Comparison of ENCODE assay signal across 22 cellular contexts in the genomic region with DNA sequence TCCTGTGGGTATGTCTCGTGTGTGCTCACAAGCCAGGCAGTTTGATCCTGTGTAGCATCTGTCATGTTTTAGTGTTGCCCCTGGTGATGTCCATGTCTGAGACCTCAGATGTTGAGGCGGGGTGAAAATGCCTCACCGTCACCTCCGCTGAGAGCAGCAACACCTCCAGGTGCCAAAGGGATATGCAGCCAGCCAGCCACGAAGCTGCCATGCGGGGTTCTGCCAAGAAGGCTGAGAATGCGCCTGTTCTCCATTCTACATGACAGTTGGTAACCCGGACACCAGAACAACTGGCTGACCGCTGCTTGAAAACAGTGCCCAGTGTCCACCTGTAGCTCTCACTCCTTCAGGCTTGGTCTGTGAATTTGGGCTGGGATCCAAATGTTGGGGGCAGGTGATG.
DNase-seq lines count a peak whose midpoint lies in the region; ATAC-seq, FAIRE-seq and TF ChIP-seq lines count a peak whose summit lies in the region.
"Had no signal": no experiment of that assay in that cellular context is flagged by ENCODE, and none has a peak within 500 bp of the region (broad histone marks: within the 10 kb centered on the region; RNA-seq: fewer than 3 reads in every experiment).

No MANE protein-coding gene starts in this region.

- H3K79me2 ChIP-seq in astrocyte (ENCODE audit: insufficient read depth, low read length), result no peaks in the 10 kb centered on the region

- intact Hi-C loops in left ventricle myocardium superior (cut with micrococcal nuclease), result no loop called here

- DNase-seq in astrocyte (ENCODE audit: low read depth) (no peak), left ventricle myocardium superior (peak; percentile 73), retina (peak; percentile 73), SW480 (ENCODE audit: low spot score) (no peak), midbrain (lab: John Stamatoyannopoulos, UW) (no peak), globus pallidus (ENCODE audit: low spot score) (no peak)
- DNase-seq: CD4-positive, alpha-beta T cell; GDM1; GOT3; NCI-H1048; NCI-H1417; NCI-H1694; NCI-H2029 treated with DMSO at 0.1 percent for 48 hours; NCI-H2227 treated with DMSO at 0.1 percent for 48 hours; NCI-H526 treated with DMSO at 0.1 percent for 48 hours; SK-N-SH had no signal

- no peak overlapping the region for H3K4me2 ChIP-seq in astrocyte (ENCODE audit: low read length)
- H3K4me2 ChIP-seq: BLaER1, SK-N-SH had no signal

- H3K4me3 ChIP-seq in HEK293 (ENCODE audit: low read depth, low read length), result no peak overlapping the region
- H3K4me3 ChIP-seq in astrocyte (ENCODE audit: insufficient read depth, low read depth, low read length), result no peak overlapping the region
- H3K4me3 ChIP-seq: BLaER1, GM12878, HAP-1 had no signal

- ATAC-seq in left ventricle myocardium superior, result peak; percentile 94
- no peak for ATAC-seq in HG02588 (IDR thresholded peaks at IDR 0.05; ENCODE audit: unreplicated experiment)
- ATAC-seq: GM12878, Panc1 had no signal

- H2AFZ ChIP-seq in astrocyte (ENCODE audit: low read depth, low read length), result no peak overlapping the region

- no peak overlapping the region for H3K4me3 Mint-ChIP-seq in astrocyte (ENCODE audit: unreplicated experiment)
- H3K4me3 Mint-ChIP-seq: CD4-positive, alpha-beta T cell had no signal

- H3K27me3 Mint-ChIP-seq in astrocyte (ENCODE audit: low read depth, unreplicated experiment), result peaks cover 39% of the 10 kb centered on the region
- H3K27me3 Mint-ChIP-seq: CD4-positive, alpha-beta T cell had no signal

- H3K9me3 Mint-ChIP-seq in astrocyte (ENCODE audit: unreplicated experiment), result peaks cover 4% of the 10 kb centered on the region
- H3K9me3 Mint-ChIP-seq: CD4-positive, alpha-beta T cell had no signal

- CTCF ChIA-PET in HEK293 (lab: Yijun Ruan, JAX), result interaction anchor here (0.6 kb wide), 2 partner anchors 367 to 694 kb away, joined by 3 read pairs; no protein-coding TSS in a partner anchor

- H3K4me1 Mint-ChIP-seq in astrocyte (ENCODE audit: low read depth, unreplicated experiment), result peaks cover 5% of the 10 kb centered on the region

- TF ChIP-seq CTCF in HEK293 (tag by site-specific recombination; IDR thresholded peaks at IDR 0.05), result no peak
- no peak for TF ChIP-seq CTCF in astrocyte (IDR thresholded peaks at IDR 0.05; ENCODE audit: insufficient read depth, low read depth, low read length)

- H3K27ac ChIP-seq in HEK293 (ENCODE audit: extremely low read depth, low read depth, low read length) (no peak overlapping the region), astrocyte (ENCODE audit: low read depth, low read length) (no peak overlapping the region)
- H3K27ac ChIP-seq: BLaER1 had no signal

- peak overlapping the region; percentile 47 for H3K27ac Mint-ChIP-seq in astrocyte (ENCODE audit: unreplicated experiment)
- H3K27ac Mint-ChIP-seq: CD4-positive, alpha-beta T cell had no signal

- FAIRE-seq in astrocyte (lab: Jason Lieb, UNC), result no peak
- FAIRE-seq: GM12878 had no signal

- POLR2A ChIA-PET in HEK293 (lab: Yijun Ruan, JAX), result no interaction called here

- no peaks in the 10 kb centered on the region for H3K27me3 ChIP-seq in astrocyte (ENCODE audit: insufficient read depth, low read length)

- H3K36me3 ChIP-seq in HEK293 (ENCODE audit: control insufficient read depth in 2 of 2, insufficient read depth in 1 of 2, low read length in 2 of 2) (no peaks in the 10 kb centered on the region), astrocyte (ENCODE audit: insufficient read depth, low read length) (no peaks in the 10 kb centered on the region)
- H3K36me3 ChIP-seq: BLaER1, HAP-1 had no signal

- no peak overlapping the region for H3K9ac ChIP-seq in astrocyte (ENCODE audit: low read length)
- H3K9ac ChIP-seq: BLaER1, SK-N-SH had no signal

- no peaks in the 10 kb centered on the region for H4K20me1 ChIP-seq in astrocyte (ENCODE audit: insufficient read depth, low read length)

- H3K4me1 ChIP-seq in HEK293 (ENCODE audit: control insufficient read depth, insufficient read depth, low read length) (0 out of 2 replicates have a peak, but pooled peaks cover 3% of the 10 kb centered on the region), astrocyte (ENCODE audit: insufficient read depth, low read length) (no peaks in the 10 kb centered on the region)
- H3K4me1 ChIP-seq: BLaER1, HAP-1 had no signal

- H3K36me3 Mint-ChIP-seq in astrocyte (ENCODE audit: low read depth, unreplicated experiment), result no peaks in the 10 kb centered on the region

- H3K9me3 ChIP-seq in HEK293 (ENCODE audit: control insufficient read depth, insufficient read depth, low read depth, low read length) (no peaks in the 10 kb centered on the region), astrocyte (ENCODE audit: insufficient read depth, low read depth, low read length) (no peaks in the 10 kb centered on the region)
- H3K9me3 ChIP-seq: BLaER1, HAP-1, SK-N-SH had no signal

TF ChIP-seq in HEK293, 187 proteins besides CTCF, POLR2A, EP300 and RAD21:
- TF ChIP-seq SCRT2 (tag by site-specific recombination; IDR thresholded peaks at IDR 0.05) (peak; percentile 61; the same call in 1 of the 2 replicates), ZNF16 (tag by site-specific recombination; IDR thresholded peaks at IDR 0.05; ENCODE audit: low read depth) (no peak), ZNF529 (tag by site-specific recombination; IDR thresholded peaks at IDR 0.05; ENCODE audit: insufficient replicate concordance) (no peak)

Comparison
In these comparisons a context has a peak if more than half of its experiments do, and no peak if none do; other contexts are left out.
1. DNase-seq: peak in left ventricle myocardium superior (single experiment) and retina (single experiment); none in astrocyte (single experiment), SW480 (single experiment), midbrain (single experiment) and globus pallidus (single experiment).